ENCODE assay signal across 9 cellular contexts in genomic region chr18:80154293-80154692, GRCh38. TPM values are rescaled to one million over a fixed set of nuclear protein-coding genes. Genes with fewer than 3 reads are reported as not detected.
DNase-seq lines count a peak whose midpoint lies in the region; ATAC-seq lines count a peak whose summit lies in the region.
"Had no signal": no experiment of that assay in that cellular context is flagged by ENCODE, and none has a peak within 500 bp of the region (broad histone marks: within the 10 kb centered on the region; RNA-seq: fewer than 3 reads in every experiment).

No MANE protein-coding gene starts in this region.

- no peak overlapping the region for H3K4me3 Mint-ChIP-seq in activated CD4-positive, alpha-beta T cell treated with anti-CD3 and anti-CD28 coated beads for 36 hours
- no peak overlapping the region for H3K4me3 Mint-ChIP-seq in naive thymus-derived CD4-positive, alpha-beta T cell
- H3K4me3 Mint-ChIP-seq: activated naive CD8-positive, alpha-beta T cell had no signal

- peaks cover 0 to 2% of the 10 kb centered on the region in 2 donors for H3K27me3 ChIP-seq in naive thymus-derived CD4-positive, alpha-beta T cell (ENCODE audit: control insufficient read depth in 2 of 2, insufficient read depth in 2 of 2, low read length in 2 of 2)

- intact Hi-C loops in activated CD4-positive, alpha-beta T cell treated with anti-CD3 and anti-CD28 coated beads for 36 hours (cut with DNase I, micrococcal nuclease), result loop anchor here in 1 of 2 experiments (1.0 to 10.0 kb wide), 2 partner anchors 48 to 359 kb away; partner anchors contain the start of gene KCNG2
- intact Hi-C loops in naive thymus-derived CD4-positive, alpha-beta T cell (cut with micrococcal nuclease), result loop anchor here in 1 of 2 donors (10.0 kb wide), 1 partner anchor 779 kb away; no protein-coding TSS in a partner anchor
- intact Hi-C loops in cardiac septum (cut with DNase I), result no loop called here

- DNase-seq in activated CD4-positive, alpha-beta T cell treated with anti-CD3 and anti-CD28 coated beads for 36 hours, result peak; percentile 73
- DNase-seq in activated CD4-positive, alpha-beta T cell treated with anti-CD3 and anti-CD28 coated beads for 1 hour, result no peak
- DNase-seq in NAMALWA (ENCODE audit: low spot score) (peak; percentile 75), astrocyte of the hippocampus (ENCODE audit: low read depth, low spot score) (peak; percentile 23), hepatic stellate cell (ENCODE audit: low spot score) (no peak), cardiac septum (ENCODE audit: low spot score) (no peak)
- peak in 1 of 9 donors; percentile 22 for DNase-seq in naive thymus-derived CD4-positive, alpha-beta T cell

- peaks cover 5% of the 10 kb centered on the region for H3K27me3 Mint-ChIP-seq in activated CD4-positive, alpha-beta T cell treated with anti-CD3 and anti-CD28 coated beads for 36 hours
- H3K27me3 Mint-ChIP-seq in naive thymus-derived CD4-positive, alpha-beta T cell, result peaks cover 0 to 18% (median 4%) of the 10 kb centered on the region in 5 donors

- H3K4me1 ChIP-seq in naive thymus-derived CD4-positive, alpha-beta T cell (ENCODE audit: control insufficient read depth in 2 of 2, insufficient read depth in 2 of 2, low read length in 2 of 2), result no peaks in the 10 kb centered on the region

- H3K4me3 ChIP-seq in naive thymus-derived CD4-positive, alpha-beta T cell (ENCODE audit: low read length), result no peak overlapping the region

- no peaks in the 10 kb centered on the region for H3K9me3 ChIP-seq in naive thymus-derived CD4-positive, alpha-beta T cell (ENCODE audit: control insufficient read depth in 2 of 3, low read length in 3 of 3)

- POLR2A ChIA-PET in activated CD4-positive, alpha-beta T cell treated with anti-CD3 and anti-CD28 coated beads for 36 hours (lab: Charles Lee), result no interaction called here
- POLR2A ChIA-PET in naive thymus-derived CD4-positive, alpha-beta T cell (lab: Charles Lee), result interaction anchor here (0.6 kb wide), 1 partner anchor 68 kb away, joined by 5 read pairs; no protein-coding TSS in a partner anchor

- no peaks in the 10 kb centered on the region for H3K36me3 ChIP-seq in naive thymus-derived CD4-positive, alpha-beta T cell (ENCODE audit: control insufficient read depth in 2 of 3, insufficient read depth in 3 of 3, low read length in 3 of 3)

- no peak overlapping the region for H3K27ac Mint-ChIP-seq in activated CD4-positive, alpha-beta T cell treated with anti-CD3 and anti-CD28 coated beads for 36 hours
- H3K27ac Mint-ChIP-seq in naive thymus-derived CD4-positive, alpha-beta T cell, result no peak overlapping the region
- H3K27ac Mint-ChIP-seq: activated naive CD8-positive, alpha-beta T cell had no signal

- peaks cover 3% of the 10 kb centered on the region for H3K4me1 Mint-ChIP-seq in activated CD4-positive, alpha-beta T cell treated with anti-CD3 and anti-CD28 coated beads for 36 hours
- H3K4me1 Mint-ChIP-seq in naive thymus-derived CD4-positive, alpha-beta T cell, result peaks cover 0 to 9% (median 0%) of the 10 kb centered on the region in 7 donors

- H3K9me3 Mint-ChIP-seq in activated CD4-positive, alpha-beta T cell treated with anti-CD3 and anti-CD28 coated beads for 36 hours (ENCODE audit: low read depth), result no peaks in the 10 kb centered on the region
- H3K9me3 Mint-ChIP-seq in naive thymus-derived CD4-positive, alpha-beta T cell, result no peaks in the 10 kb centered on the region

- peak; percentile 84 for ATAC-seq in activated CD4-positive, alpha-beta T cell treated with anti-CD3 and anti-CD28 coated beads for 36 hours
- ATAC-seq in GM21825 (IDR thresholded peaks at IDR 0.05; ENCODE audit: unreplicated experiment), result peak; percentile 76
- ATAC-seq in naive thymus-derived CD4-positive, alpha-beta T cell, result peak; percentile 67

- CTCF ChIA-PET in activated CD4-positive, alpha-beta T cell treated with anti-CD3 and anti-CD28 coated beads for 36 hours (lab: Charles Lee), result interaction anchor here (0.9 to 1.4 kb wide), 2 partner anchors 26 to 87 kb away, joined by 3 to 4 read pairs; no protein-coding TSS in a partner anchor
- CTCF ChIA-PET in naive thymus-derived CD4-positive, alpha-beta T cell (lab: Charles Lee), result no interaction called here

- H3K36me3 Mint-ChIP-seq in activated CD4-positive, alpha-beta T cell treated with anti-CD3 and anti-CD28 coated beads for 36 hours (ENCODE audit: low read depth), result no peaks in the 10 kb centered on the region
- peaks cover 0 to 3% (median 0%) of the 10 kb centered on the region in 5 donors for H3K36me3 Mint-ChIP-seq in naive thymus-derived CD4-positive, alpha-beta T cell
- H3K36me3 Mint-ChIP-seq: activated naive CD8-positive, alpha-beta T cell had no signal

- H3K27ac ChIP-seq in naive thymus-derived CD4-positive, alpha-beta T cell (ENCODE audit: low read depth, low read length), result no peak overlapping the region

RNA-seq across cellular contexts. Expression of gene ADNP2, which starts 45.2 kb away (rescaled TPM):
- total RNA-seq in activated CD4-positive, alpha-beta T cell treated with anti-CD3 and anti-CD28 coated beads for 36 hours, result 10 to 100 TPM; 22.8 to 25.7 TPM
- 10 to 100 TPM; 18.4 to 41.4 (median 25.3) TPM for total RNA-seq in naive thymus-derived CD4-positive, alpha-beta T cell
- 10 to 100 TPM; 10.3 to 10.7 TPM for polyA plus RNA-seq in naive thymus-derived CD4-positive, alpha-beta T cell
- total RNA-seq in cardiac septum, result 11.8 TPM

Comparison
In these comparisons a context has a peak if more than half of its experiments do, and no peak if none do; other contexts are left out.
1. DNase-seq: peak in activated CD4-positive, alpha-beta T cell treated with anti-CD3 and anti-CD28 coated beads for 36 hours (single experiment), NAMALWA (single experiment) and astrocyte of the hippocampus (single experiment); none in activated CD4-positive, alpha-beta T cell treated with anti-CD3 and anti-CD28 coated beads for 1 hour (single experiment), hepatic stellate cell (single experiment) and cardiac septum (single experiment).
2. Peak in every context shown above with its lines, with median percentiles within 50 percentile points of each other: ATAC-seq.